In genomic region chr2:64862623-64863022, GRCh38 we compare ENCODE assay signal across 17 cellular contexts.
DNase-seq lines count a peak whose midpoint lies in the region; ATAC-seq, FAIRE-seq and TF ChIP-seq lines count a peak whose summit lies in the region.
"Had no signal": no experiment of that assay in that cellular context is flagged by ENCODE, and none has a peak within 500 bp of the region (broad histone marks: within the 10 kb centered on the region; RNA-seq: fewer than 3 reads in every experiment).

No MANE protein-coding gene starts in this region.

- TF ChIP-seq CTCF in Panc1 (IDR thresholded peaks at IDR 0.05): no peak

- DNase-seq in AML-193 (lab: John Stamatoyannopoulos, UW) (peak; percentile 56 to 63), GM12892 (ENCODE audit: insufficient read length) (no peak), Panc1 (ENCODE audit: low read depth, low spot score) (no peak), fibroblast of peridontal ligament (ENCODE audit: extremely low read depth) (peak; percentile 43), NCI-H2227 treated with DMSO at 0.1 percent for 48 hours (lab: John Stamatoyannopoulos, UW) (no peak), GOT3 (lab: John Stamatoyannopoulos, UW) (no peak), GM12891 (ENCODE audit: insufficient read length, low spot score) (no peak), NCI-H1930 (lab: John Stamatoyannopoulos, UW) (no peak)
- DNase-seq: activated T-cell treated with anti-CD3 and anti-CD28 coated beads, Interleukin-2, amount 50 U/mL, for 48 hours; amygdala; colonic mucosa; EL; psoas muscle; T-cell had no signal

- peak overlapping the region; percentile 25; the same call in 1 of the 2 replicates for H3K27ac ChIP-seq in Panc1 (ENCODE audit: low read length)
- H3K27ac ChIP-seq: C4-2B, colonic mucosa, PC-9 had no signal

- FAIRE-seq in GM12892 (lab: Jason Lieb, UNC) (peak; percentile 21), GM12891 (lab: Jason Lieb, UNC) (no peak)
- FAIRE-seq: keratinocyte had no signal

- no peak for ATAC-seq in Panc1
- ATAC-seq: psoas muscle, T-cell had no signal

- TF ChIP-seq POLR2A in GM12892 (IDR thresholded peaks at IDR 0.05; ENCODE audit: low read depth, low read length) (no peak), GM12891 (IDR thresholded peaks at IDR 0.05; ENCODE audit: low read depth, low read length) (no peak)

- intact Hi-C loops in Panc1 (cut with micrococcal nuclease; ENCODE audit: unreplicated experiment): no loop called here

- POLR2A ChIA-PET in Panc1 (lab: Charles Lee): no interaction called here

- H3K9me3 ChIP-seq in Panc1 (ENCODE audit: control insufficient read depth, insufficient read depth, low read depth, low read length): no peaks in the 10 kb centered on the region
- H3K9me3 ChIP-seq: colonic mucosa, psoas muscle had no signal

- CTCF ChIA-PET in Panc1 (lab: Charles Lee): no interaction called here

- in situ Hi-C loops in Panc1 (cut with HindIII; ENCODE audit: low pct_unique_long_range_greater_than_20kb, low sequenced_read_pairs): no loop called here

- H3K27me3 ChIP-seq in Panc1 (ENCODE audit: control insufficient read depth, insufficient read depth, low read length): no peaks in the 10 kb centered on the region
- H3K27me3 ChIP-seq: colonic mucosa had no signal

- BruUV-seq in Panc1 (replicated peaks; lab: Mats Ljungman, UMichigan): no TSS peak

- H3K4me1 ChIP-seq in Panc1 (ENCODE audit: control insufficient read depth, insufficient read depth, low read length): peaks cover 47% of the 10 kb centered on the region

- H3K4me3 ChIP-seq in Panc1 (ENCODE audit: low read depth in 2 of 2, low read length in 2 of 2): no peak overlapping the region
- H3K4me3 ChIP-seq: colonic mucosa, PC-9, psoas muscle had no signal

- no peaks in the 10 kb centered on the region for H3K36me3 ChIP-seq in Panc1 (ENCODE audit: control insufficient read depth, insufficient read depth, low read length)
- H3K36me3 ChIP-seq: colonic mucosa had no signal

TF ChIP-seq in GM12891, 5 proteins besides CTCF, POLR2A, EP300 and RAD21:
- no peak for TF ChIP-seq PAX5 (IDR thresholded peaks at IDR 0.05; ENCODE audit: insufficient read depth, low read length, severe bottlenecking)
- no peak for TF ChIP-seq POLR2AphosphoS5 (IDR thresholded peaks at IDR 0.05; ENCODE audit: low read depth, low read length)
- TF ChIP-seq SPI1 (IDR thresholded peaks at IDR 0.05; ENCODE audit: low read depth, low read length): no peak
- TF ChIP-seq POU2F2 (IDR thresholded peaks at IDR 0.05; ENCODE audit: low read depth, low read length): no peak
- TF ChIP-seq TAF1 (IDR thresholded peaks at IDR 0.05; ENCODE audit: low read depth, low read length): no peak

Comparison
In these comparisons a context has a peak if more than half of its experiments do, and no peak if none do; other contexts are left out.
1. DNase-seq: peak in AML-193 (2 of 2) and fibroblast of peridontal ligament (single experiment); none in GM12892 (single experiment), Panc1 (single experiment), NCI-H2227 treated with DMSO at 0.1 percent for 48 hours (single experiment), GOT3 (single experiment), GM12891 (single experiment) and NCI-H1930 (0 of 2).